Comparison of ENCODE assay signal across 14 cellular contexts in genomic region chr1:217498209-217498608, GRCh38.
DNase-seq lines count a peak whose midpoint lies in the region; TF ChIP-seq lines count a peak whose summit lies in the region.
"Had no signal": no experiment of that assay in that cellular context is flagged by ENCODE, and none has a peak within 500 bp of the region (broad histone marks: within the 10 kb centered on the region; RNA-seq: fewer than 3 reads in every experiment).

No MANE protein-coding gene starts in this region.

- no peaks in the 10 kb centered on the region for H3K27me3 Mint-ChIP-seq in progenitor cell of endocrine pancreas

- TF ChIP-seq POLR2A in uterus (IDR thresholded peaks at IDR 0.05), result no peak

- H3K4me1 ChIP-seq in mesendoderm (ENCODE audit: control insufficient read depth, low read depth, low read length) (no peaks in the 10 kb centered on the region), uterus (no peaks in the 10 kb centered on the region)
- H3K4me1 ChIP-seq: BLaER1 had no signal

- H3K4me2 ChIP-seq in mesendoderm (ENCODE audit: low read length), result no peak overlapping the region
- H3K4me2 ChIP-seq: BLaER1 had no signal

- H3K27ac ChIP-seq in mesendoderm (ENCODE audit: low read depth, low read length), result no peak overlapping the region
- H3K27ac ChIP-seq in uterus, result no peak overlapping the region
- H3K27ac ChIP-seq: BLaER1, GM23248 had no signal

- no peak overlapping the region for H2BK15ac ChIP-seq in mesendoderm (replicated peaks; ENCODE audit: low read depth)

- H4K5ac ChIP-seq in mesendoderm (ENCODE audit: low read length), result no peak overlapping the region

- H2BK120ac ChIP-seq in mesendoderm (ENCODE audit: low read depth, low read length), result no peak overlapping the region

- H4K8ac ChIP-seq in mesendoderm (ENCODE audit: low read depth, low read length), result no peak overlapping the region

- H3K36me3 ChIP-seq in mesendoderm (ENCODE audit: control insufficient read depth, insufficient read depth, low read length), result no peaks in the 10 kb centered on the region
- H3K36me3 ChIP-seq in uterus, result no peaks in the 10 kb centered on the region
- H3K36me3 ChIP-seq: BLaER1 had no signal

- peaks cover 6% of the 10 kb centered on the region for H3K4me1 Mint-ChIP-seq in progenitor cell of endocrine pancreas (ENCODE audit: low read depth)

- H3K9ac ChIP-seq in mesendoderm (ENCODE audit: low read length), result no peak overlapping the region
- H3K9ac ChIP-seq: BLaER1, GM23248 had no signal

- no peaks in the 10 kb centered on the region for H3K27me3 ChIP-seq in mesendoderm (ENCODE audit: insufficient read depth, low read length, poor library complexity)
- H3K27me3 ChIP-seq in uterus, result no peaks in the 10 kb centered on the region
- H3K27me3 ChIP-seq: BLaER1 had no signal

- no peak overlapping the region for H3K23ac ChIP-seq in mesendoderm (ENCODE audit: low read length)

- TF ChIP-seq CTCF in progenitor cell of endocrine pancreas (IDR thresholded peaks at IDR 0.05; ENCODE audit: unreplicated experiment), result no peak
- no peak for TF ChIP-seq CTCF in uterus (IDR thresholded peaks at IDR 0.05)

- DNase-seq in ELF-1 (ENCODE audit: low read depth, low spot score), result peak; percentile 27
- DNase-seq in SK-MEL-5 (ENCODE audit: low read depth, low spot score), result peak; percentile 4
- peak; percentile 2 for DNase-seq in iPS DF 4.7 (ENCODE audit: extremely low read depth, low spot score)
- DNase-seq in mesendoderm, result peak; percentile 67
- no peak for DNase-seq in progenitor cell of endocrine pancreas (ENCODE audit: low spot score, unreplicated experiment)
- no peak for DNase-seq in stimulated activated naive CD4-positive, alpha-beta T cell (lab: John Stamatoyannopoulos, UW)
- DNase-seq in uterus, result no peak
- DNase-seq: 8988T, AML-193, DMS 273 treated with DMSO at 0.1 percent for 48 hours, GM23248, H9, IMR-90 had no signal

- no peaks in the 10 kb centered on the region for H3K9me3 Mint-ChIP-seq in progenitor cell of endocrine pancreas (ENCODE audit: low read depth)
- H3K9me3 Mint-ChIP-seq: H9 had no signal

- H3K18ac ChIP-seq in mesendoderm (ENCODE audit: low read length), result no peak overlapping the region

- no peaks in the 10 kb centered on the region for H3K9me3 ChIP-seq in uterus
- H3K9me3 ChIP-seq: BLaER1 had no signal

- H3K79me1 ChIP-seq in mesendoderm (ENCODE audit: low read length), result no peaks in the 10 kb centered on the region

- no peak overlapping the region for H3K4me3 Mint-ChIP-seq in progenitor cell of endocrine pancreas (ENCODE audit: low read depth)
- H3K4me3 Mint-ChIP-seq: H9 had no signal

- H3K4me3 ChIP-seq in mesendoderm (ENCODE audit: low read length) (no peak overlapping the region), uterus (no peak overlapping the region)
- H3K4me3 ChIP-seq: BLaER1, GM23248 had no signal

- no peak overlapping the region for H3K4ac ChIP-seq in mesendoderm (ENCODE audit: low read depth, low read length)

- no peak overlapping the region for H2AK5ac ChIP-seq in mesendoderm (ENCODE audit: low read length)

- peaks cover 7% of the 10 kb centered on the region for H3K36me3 Mint-ChIP-seq in progenitor cell of endocrine pancreas (ENCODE audit: insufficient read depth)

- no peak overlapping the region for H2BK5ac ChIP-seq in mesendoderm (ENCODE audit: low read length)

- in situ Hi-C loops in SK-MEL-5 (cut with HindIII; ENCODE audit: low pct_unique_long_range_greater_than_20kb, low sequenced_read_pairs), result no loop called here

- H3K79me2 ChIP-seq in mesendoderm (ENCODE audit: control insufficient read depth, insufficient read depth, low read length), result no peaks in the 10 kb centered on the region

- H3K27ac Mint-ChIP-seq in progenitor cell of endocrine pancreas, result no peak overlapping the region

- no peak overlapping the region for H3K56ac ChIP-seq in mesendoderm (ENCODE audit: low read length)

- WGBS in mesendoderm (ENCODE audit: extremely low coverage, insufficient coverage, low lambda C conversion rate), result no CpG with 5 or more reads among the region's 5 CpGs

- intact Hi-C loops in uterus (cut with DNase I; ENCODE audit: low total_unique reads), result no loop called here

Comparison
In these comparisons a context has a peak if more than half of its experiments do, and no peak if none do; other contexts are left out.
1. DNase-seq: peak in ELF-1 (single experiment), SK-MEL-5 (single experiment), iPS DF 4.7 (single experiment) and mesendoderm (single experiment); none in progenitor cell of endocrine pancreas (single experiment), stimulated activated naive CD4-positive, alpha-beta T cell (0 of 6) and uterus (0 of 2).